In the genomic region with DNA sequence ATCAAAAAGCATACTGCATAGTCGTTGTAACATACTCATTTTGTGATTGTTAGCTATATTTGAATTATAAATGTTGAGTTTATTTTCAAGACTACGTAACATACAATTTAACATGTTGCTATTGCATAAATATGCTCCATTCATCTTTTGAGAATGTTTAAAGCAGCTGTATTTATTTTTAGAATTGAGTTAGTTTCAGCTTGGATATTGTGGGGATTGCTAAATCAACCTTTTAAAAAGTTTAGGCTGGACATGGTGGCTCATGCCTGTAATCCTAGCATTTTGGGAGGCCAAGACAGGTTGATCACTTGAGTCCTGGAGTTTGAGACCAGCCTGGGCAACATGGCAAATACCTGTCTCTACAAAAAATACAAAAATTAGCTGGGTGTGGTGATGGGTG, we compare ENCODE assay signal across 13 cellular contexts.
DNase-seq lines count a peak whose midpoint lies in the region; ATAC-seq and TF ChIP-seq lines count a peak whose summit lies in the region.
"Had no signal": no experiment of that assay in that cellular context is flagged by ENCODE, and none has a peak within 500 bp of the region (broad histone marks: within the 10 kb centered on the region; RNA-seq: fewer than 3 reads in every experiment).

No MANE protein-coding gene starts in this region.

- no peak overlapping the region for H3K4me3 ChIP-seq in GM23248
- no peak overlapping the region for H3K4me3 ChIP-seq in adipocyte (ENCODE audit: low read length)
- H3K4me3 ChIP-seq in mammary epithelial cell (replicated peaks in 1 of 3; ENCODE audit: insufficient read depth in 1 of 3, low read depth in 2 of 3, low read length in 3 of 3), result no peak overlapping the region
- H3K4me3 ChIP-seq: GM23338 had no signal

- peaks cover 20% of the 10 kb centered on the region for H3F3A ChIP-seq in GM23248 (ENCODE audit: insufficient read depth)

- no TSS peak for BruUV-seq in mammary epithelial cell (replicated peaks; lab: Mats Ljungman, UMichigan)

- DNase-seq in GM23248 (peak; percentile 53), adipocyte (ENCODE audit: low read depth) (peak; percentile 64), fibroblast of peridontal ligament (ENCODE audit: extremely low read depth) (peak; percentile 77), mammary epithelial cell (no peak), NCI-H510A (lab: John Stamatoyannopoulos, UW) (no peak), posterior cingulate gyrus (no peak)
- DNase-seq: Caco-2; CD8-positive, alpha-beta T cell; DND-41; GF-D8; H7 had no signal

- in situ Hi-C loops in GM23248 (cut with MboI), result no loop called here
- in situ Hi-C loops in mammary epithelial cell (cut with MboI; ENCODE audit: low sequenced_read_pairs in 2 of 2), result no loop called here

- H4K20me1 ChIP-seq in GM23248 (ENCODE audit: insufficient read depth) (no peaks in the 10 kb centered on the region), mammary epithelial cell (ENCODE audit: insufficient read depth, low read length) (no peaks in the 10 kb centered on the region)

- H3K4me2 ChIP-seq in GM23248 (ENCODE audit: unreplicated experiment), result no peak overlapping the region
- no peak overlapping the region for H3K4me2 ChIP-seq in mammary epithelial cell (ENCODE audit: insufficient read depth, low read depth, low read length)
- H3K4me2 ChIP-seq: GM23338 had no signal

- H3K27me3 ChIP-seq in GM23248 (replicated peaks; ENCODE audit: insufficient read depth) (no peaks in the 10 kb centered on the region), adipocyte (replicated peaks; ENCODE audit: control insufficient read depth, insufficient read depth, low read length) (no peaks in the 10 kb centered on the region), mammary epithelial cell (ENCODE audit: insufficient read depth, low read length) (no peaks in the 10 kb centered on the region)

- no peaks in the 10 kb centered on the region for H3K9me2 ChIP-seq in GM23248 (ENCODE audit: insufficient read depth)

- H2AFZ ChIP-seq in GM23248 (no peak overlapping the region), mammary epithelial cell (ENCODE audit: low read depth, low read length) (no peak overlapping the region)
- H2AFZ ChIP-seq: GM23338 had no signal

- H3K9ac ChIP-seq in GM23248 (no peak overlapping the region), adipocyte (ENCODE audit: low read length) (no peak overlapping the region), mammary epithelial cell (ENCODE audit: insufficient read depth, low read length) (no peak overlapping the region)

- H3K79me2 ChIP-seq in GM23248 (ENCODE audit: insufficient read depth) (no peaks in the 10 kb centered on the region), mammary epithelial cell (ENCODE audit: insufficient read depth, low read length) (no peaks in the 10 kb centered on the region)

- intact Hi-C loops in mammary epithelial cell (cut with micrococcal nuclease) (no loop called here), posterior cingulate gyrus (cut with DNase I) (no loop called here)

- H3K36me3 ChIP-seq in GM23248 (ENCODE audit: low read depth) (0 out of 2 replicates have a peak, but pooled peaks cover 11% of the 10 kb centered on the region), adipocyte (ENCODE audit: control insufficient read depth, insufficient read depth, low read length, severe bottlenecking) (peaks cover 16% of the 10 kb centered on the region), mammary epithelial cell (ENCODE audit: insufficient read depth, low read length) (peaks cover 5% of the 10 kb centered on the region)

- 62 to 67% methylated on average over 2 of the region's 2 CpGs for WGBS in GM23248 (ENCODE audit: low coverage in 1 of 2, low lambda C conversion rate in 2 of 2, missing lambda C conversion rate in 2 of 2), 2 experiments
- 48% methylated on average over 2 of the region's 2 CpGs for WGBS in mammary epithelial cell (ENCODE audit: low coverage, missing lambda C conversion rate)

- H3K4me1 ChIP-seq in GM23248 (ENCODE audit: insufficient read depth), result peaks cover 30% of the 10 kb centered on the region
- H3K4me1 ChIP-seq in adipocyte (ENCODE audit: control insufficient read depth, insufficient read depth, low read length), result peaks cover 8% of the 10 kb centered on the region
- H3K4me1 ChIP-seq in mammary epithelial cell (ENCODE audit: insufficient read depth, low read length), result peaks cover 16% of the 10 kb centered on the region

- no peak for TF ChIP-seq CTCF in mammary epithelial cell (conservative IDR thresholded peaks at IDR 0.05 in 1 of 2, IDR thresholded peaks at IDR 0.05 in 1 of 2; ENCODE audit: extremely low read depth in 1 of 2, insufficient read depth in 1 of 2, low read depth in 1 of 2, low read length in 2 of 2)

- H3K27ac ChIP-seq in GM23248 (peak overlapping the region; percentile 78), mammary epithelial cell (ENCODE audit: insufficient read depth, low read depth, low read length) (no peak overlapping the region)

- CTCF ChIA-PET in mammary epithelial cell (lab: Charles Lee; ENCODE audit: low non-redundant PET), result no interaction called here

- H3K9me3 ChIP-seq in GM23248 (ENCODE audit: low read depth) (no peaks in the 10 kb centered on the region), adipocyte (ENCODE audit: control insufficient read depth, low read length) (no peaks in the 10 kb centered on the region), mammary epithelial cell (replicated peaks; ENCODE audit: insufficient read depth, low read length) (no peaks in the 10 kb centered on the region)

- no peak for ATAC-seq in GM18520 (IDR thresholded peaks at IDR 0.05; ENCODE audit: unreplicated experiment)
- ATAC-seq: CD8-positive, alpha-beta T cell; GM23338 had no signal

- dilution Hi-C loops in mammary epithelial cell (cut with HindIII; ENCODE audit: low sequenced_read_pairs), result no loop called here

Comparison
In these comparisons a context has a peak if more than half of its experiments do, and no peak if none do; other contexts are left out.
1. DNase-seq: peak in GM23248 (single experiment), adipocyte (single experiment) and fibroblast of peridontal ligament (single experiment); none in mammary epithelial cell (single experiment), NCI-H510A (single experiment) and posterior cingulate gyrus (0 of 10).